Comparison of ENCODE assay signal across 32 cellular contexts in genomic region chr2:64500549-64500948, GRCh38.
"Had no signal": no experiment of that assay in that cellular context is flagged by ENCODE, and none has a peak within 500 bp of the region (broad histone marks: within the 10 kb centered on the region; RNA-seq: fewer than 3 reads in every experiment).

No MANE protein-coding gene starts in this region.

- H3K4me1 Mint-ChIP-seq: activated B cell treated with CpG ODN at 0.5 μM for 24 hours; brain; central memory CD8-positive, alpha-beta T cell; T-cell had no signal

- H3K27me3 ChIP-seq: ascending aorta, breast epithelium had no signal

- H3K9me3 Mint-ChIP-seq: activated B cell treated with CpG ODN at 0.5 μM for 24 hours; activated CD8-positive, alpha-beta T cell treated with anti-CD3 and anti-CD28 coated beads for 36 hours; activated naive CD4-positive, alpha-beta T cell treated with anti-CD3 and anti-CD28 coated beads, Interleukin-2, amount 50 U/mL, for 72 hours; activated naive CD8-positive, alpha-beta T cell treated with anti-CD3 and anti-CD28 coated beads, Interleukin-2, amount 10 ng/mL, durations not matched to agents 7 days and 5 days; activated T-cell treated with anti-CD3 and anti-CD28 coated beads, Interleukin-2, amount 50 U/mL, for 4 hours; activated T-helper 17 cell treated with anti-CD3 and anti-CD28 coated beads, Interleukin-2, amount 50 U/mL, for 72 hours; brain; central memory CD8-positive, alpha-beta T cell; dendritic cell treated with granulocyte-macrophage colony-stimulating factor and Interleukin-4, amounts not matched to agents 40 ng/mL and 50 ng/mL, for 4 days; T-cell; T-helper 1 cell treated with Interleukin-12 subunit alpha and Interleukin-12 subunit beta and Interleukin-4 antibody, amounts not matched to agents 30 μg/mL and 1 μg/mL, for 36 hours; T-helper 2 cell treated with Interferon-gamma antibody and Interleukin-4, amounts not matched to agents 5 μg/mL and 100 μg/mL, for 36 hours had no signal

- FAIRE-seq: endothelial cell of umbilical vein, frontal cortex had no signal

- H3K4me3 Mint-ChIP-seq: activated B cell treated with CpG ODN at 0.5 μM for 24 hours; activated CD8-positive, alpha-beta T cell treated with anti-CD3 and anti-CD28 coated beads for 36 hours; activated naive CD8-positive, alpha-beta T cell treated with anti-CD3 and anti-CD28 coated beads, Interleukin-2, amount 10 ng/mL, durations not matched to agents 7 days and 5 days; activated T-cell treated with anti-CD3 and anti-CD28 coated beads, Interleukin-2, amount 50 U/mL, for 4 hours; activated T-helper 17 cell treated with anti-CD3 and anti-CD28 coated beads, Interleukin-2, amount 50 U/mL, for 72 hours; brain; central memory CD8-positive, alpha-beta T cell; dendritic cell treated with granulocyte-macrophage colony-stimulating factor and Interleukin-4, amounts not matched to agents 40 ng/mL and 50 ng/mL, for 4 days; T-cell; T-helper 1 cell treated with Interleukin-12 subunit alpha and Interleukin-12 subunit beta and Interleukin-4 antibody, amounts not matched to agents 30 μg/mL and 1 μg/mL, for 36 hours; T-helper 2 cell treated with Interferon-gamma antibody and Interleukin-4, amounts not matched to agents 5 μg/mL and 100 μg/mL, for 36 hours had no signal

- ATAC-seq: activated CD4-positive, CD25-positive, alpha-beta regulatory T cell treated with anti-CD3 and anti-CD28 coated beads, Interleukin-2, amount 50 U/mL, for 24 hours; activated CD8-positive, alpha-beta T cell treated with anti-CD3 and anti-CD28 coated beads for 36 hours; activated T-cell treated with anti-CD3 and anti-CD28 coated beads, Interleukin-2, amount 50 U/mL, for 4 hours; activated T-helper 17 cell treated with anti-CD3 and anti-CD28 coated beads, Interleukin-2, amount 50 U/mL, for 72 hours; T-cell had no signal

- H3K27ac Mint-ChIP-seq: activated B cell treated with CpG ODN at 0.5 μM for 24 hours; activated CD8-positive, alpha-beta T cell treated with anti-CD3 and anti-CD28 coated beads for 36 hours; activated naive CD8-positive, alpha-beta T cell treated with anti-CD3 and anti-CD28 coated beads, Interleukin-2, amount 10 ng/mL, durations not matched to agents 7 days and 5 days; activated T-helper 17 cell treated with anti-CD3 and anti-CD28 coated beads, Interleukin-2, amount 50 U/mL, for 72 hours; brain; dendritic cell treated with granulocyte-macrophage colony-stimulating factor and Interleukin-4, amounts not matched to agents 40 ng/mL and 50 ng/mL, for 4 days; T-cell; T-helper 1 cell treated with Interleukin-12 subunit alpha and Interleukin-12 subunit beta and Interleukin-4 antibody, amounts not matched to agents 30 μg/mL and 1 μg/mL, for 36 hours; T-helper 2 cell treated with Interferon-gamma antibody and Interleukin-4, amounts not matched to agents 5 μg/mL and 100 μg/mL, for 36 hours had no signal

- DNase-seq: activated B cell treated with CpG ODN at 0.5 μM for 24 hours; activated CD4-positive, alpha-beta T cell treated with anti-CD3 and anti-CD28 coated beads for 48 hours; activated CD4-positive, alpha-beta T cell treated with anti-CD3 and anti-CD28 coated beads, Interleukin-2, amount 50 U/mL, for 1 hour; activated CD4-positive, alpha-beta T cell treated with anti-CD3 and anti-CD28 coated beads, Interleukin-2, amount 50 U/mL, for 48 hours; activated CD8-positive, alpha-beta memory T cell treated with anti-CD3 and anti-CD28 coated beads for 24 hours; activated CD8-positive, alpha-beta T cell treated with anti-CD3 and anti-CD28 coated beads for 36 hours; activated effector memory CD4-positive, alpha-beta T cell treated with Interleukin-2 at 50 U/mL for 16 hours; activated gamma-delta T cell treated with Interleukin-2 at 50 U/mL for 16 hours; activated naive CD4-positive, alpha-beta T cell treated with Interleukin-2 at 50 U/mL for 16 hours; activated naive CD8-positive, alpha-beta T cell treated with anti-CD3 and anti-CD28 coated beads, Interleukin-2, amount 10 ng/mL, durations not matched to agents 7 days and 5 days; activated T-cell treated with anti-CD3 and anti-CD28 coated beads, Interleukin-2, amount 50 U/mL, for 4 hours; dorsolateral prefrontal cortex; effector memory CD4-positive, alpha-beta T cell; foreskin fibroblast; head of caudate nucleus; SW 1271; T-cell; T1000; WERI-Rb-1 had no signal

- H3K36me3 Mint-ChIP-seq: activated naive CD4-positive, alpha-beta T cell treated with anti-CD3 and anti-CD28 coated beads, Interleukin-2, amount 50 U/mL, for 72 hours; activated naive CD8-positive, alpha-beta T cell treated with anti-CD3 and anti-CD28 coated beads, Interleukin-2, amount 10 ng/mL, durations not matched to agents 7 days and 5 days; brain; T-cell had no signal

- H3K36me3 ChIP-seq: ascending aorta, breast epithelium, WERI-Rb-1 had no signal

- H3K4me3 ChIP-seq: ascending aorta, breast epithelium, coronary artery, dorsolateral prefrontal cortex had no signal
